38 cellular contexts compared by ENCODE assay signal in genomic region chr13:103634066-103634465, GRCh38.
"Had no signal": no experiment of that assay in that cellular context is flagged by ENCODE, and none has a peak within 500 bp of the region (broad histone marks: within the 10 kb centered on the region; RNA-seq: fewer than 3 reads in every experiment).

No MANE protein-coding gene starts in this region.

- H3K36me3 Mint-ChIP-seq: activated CD4-positive, alpha-beta memory T cell treated with anti-CD3 and anti-CD28 coated beads for 36 hours; activated naive CD4-positive, alpha-beta T cell treated with anti-CD3 and anti-CD28 coated beads, Interleukin-2, amount 50 U/mL, for 72 hours; activated naive CD8-positive, alpha-beta T cell treated with anti-CD3 and anti-CD28 coated beads for 36 hours had no signal

- ATAC-seq: activated CD8-positive, alpha-beta T cell treated with anti-CD3 and anti-CD28 coated beads for 36 hours; activated naive CD4-positive, alpha-beta T cell treated with anti-CD3 and anti-CD28 coated beads, Interleukin-2, amount 50 U/mL, for 72 hours; activated T-cell treated with anti-CD3 and anti-CD28 coated beads, Interleukin-2, amount 50 U/mL, for 4 hours; activated T-cell treated with anti-CD3 and anti-CD28 coated beads, Interleukin-2, amount 50 U/mL, for 72 hours; activated T-helper 17 cell treated with anti-CD3 and anti-CD28 coated beads, Interleukin-2, amount 50 U/mL, for 72 hours; body of pancreas had no signal

- H3K36me3 ChIP-seq: adrenal gland, brain microvascular endothelial cell, breast epithelium, cardiac muscle cell had no signal

- H3K4me3 ChIP-seq: adrenal gland, body of pancreas, breast epithelium, cardiac muscle cell had no signal

- H3K4me1 Mint-ChIP-seq: activated B cell treated with CpG ODN at 0.5 μM for 24 hours; activated CD4-positive, alpha-beta T cell treated with anti-CD3 and anti-CD28 coated beads, Interleukin-2, amount 10 ng/mL, durations not matched to agents 24 days and 14 days; activated naive CD8-positive, alpha-beta T cell treated with anti-CD3 and anti-CD28 coated beads for 36 hours; activated T-helper 17 cell treated with anti-CD3 and anti-CD28 coated beads, Interleukin-2, amount 50 U/mL, for 72 hours; central memory CD8-positive, alpha-beta T cell had no signal

- H3K9me3 Mint-ChIP-seq: activated B cell treated with CpG ODN at 0.5 μM for 24 hours; activated CD4-positive, alpha-beta T cell treated with anti-CD3 and anti-CD28 coated beads, Interleukin-2, amount 10 ng/mL, durations not matched to agents 24 days and 14 days; activated CD8-positive, alpha-beta T cell treated with anti-CD3 and anti-CD28 coated beads for 36 hours; activated naive CD4-positive, alpha-beta T cell treated with anti-CD3 and anti-CD28 coated beads for 36 hours; activated naive CD8-positive, alpha-beta T cell treated with anti-CD3 and anti-CD28 coated beads for 36 hours; activated T-cell treated with anti-CD3 and anti-CD28 coated beads, Interleukin-2, amount 50 U/mL, for 4 hours; activated T-helper 1 cell treated with anti-CD3 and anti-CD28 coated beads, Interleukin-12 subunit alpha, Interleukin-12 subunit beta, Interleukin-2, Interleukin-4 antibody, amounts not matched to agents 30 ng/mL and 10 ng/mL and 1 ng/mL, durations not matched to agents 14 hours and 24 hours and 36 hours; activated T-helper 17 cell treated with anti-CD3 and anti-CD28 coated beads, Interleukin-2, amount 50 U/mL, for 72 hours; T-helper 1 cell treated with Interleukin-12 subunit alpha and Interleukin-12 subunit beta and Interleukin-4 antibody, amounts not matched to agents 30 μg/mL and 1 μg/mL, for 36 hours had no signal

- H3K9me3 ChIP-seq: adrenal gland, body of pancreas, breast epithelium had no signal

- DNase-seq: activated B cell treated with CpG ODN at 0.5 μM for 24 hours; activated CD4-positive, alpha-beta memory T cell treated with anti-CD3 and anti-CD28 coated beads for 36 hours; activated CD4-positive, alpha-beta T cell treated with anti-CD3 and anti-CD28 coated beads for 4 hours; activated CD4-positive, alpha-beta T cell treated with anti-CD3 and anti-CD28 coated beads, Interleukin-2, amount 10 ng/mL, durations not matched to agents 24 days and 14 days; activated CD4-positive, alpha-beta T cell treated with anti-CD3 and anti-CD28 coated beads, Interleukin-2, amount 50 U/mL, for 1 hour; activated CD4-positive, alpha-beta T cell treated with anti-CD3 and anti-CD28 coated beads, Interleukin-2, amount 50 U/mL, for 4 hours; activated CD4-positive, CD25-positive, alpha-beta regulatory T cell treated with anti-CD3 and anti-CD28 coated beads, Interleukin-2, amount 50 U/mL, for 72 hours; activated CD8-positive, alpha-beta memory T cell treated with anti-CD3 and anti-CD28 coated beads, Interleukin-2, amount 50 U/mL, for 4 hours; activated CD8-positive, alpha-beta T cell treated with anti-CD3 and anti-CD28 coated beads for 36 hours; activated effector memory CD4-positive, alpha-beta T cell treated with anti-CD3 and anti-CD28 coated beads, Interleukin-2, amount 50 U/mL, for 16 hours; activated gamma-delta T cell treated with Interleukin-2 at 50 U/mL for 16 hours; activated naive CD4-positive, alpha-beta T cell; activated naive CD4-positive, alpha-beta T cell treated with anti-CD3 and anti-CD28 coated beads for 36 hours; activated naive CD4-positive, alpha-beta T cell treated with anti-CD3 and anti-CD28 coated beads, Interleukin-2, amount 50 U/mL, for 16 hours; activated naive CD8-positive, alpha-beta T cell treated with anti-CD3 and anti-CD28 coated beads for 36 hours; activated T-cell treated with anti-CD3 and anti-CD28 coated beads for 4 hours; activated T-cell treated with anti-CD3 and anti-CD28 coated beads, Interleukin-2, amount 50 U/mL, for 1 hour; activated T-cell treated with anti-CD3 and anti-CD28 coated beads, Interleukin-2, amount 50 U/mL, for 4 hours; activated T-cell treated with anti-CD3 and anti-CD28 coated beads, Interleukin-2, amount 50 U/mL, for 72 hours; adrenal gland; amniotic stem cell; aorta; body of pancreas; brain microvascular endothelial cell; caudate nucleus; cerebellar nuclear complex; T-helper 1 cell; T-helper 2 cell; T-helper 9 cell had no signal

- H3K27ac Mint-ChIP-seq: activated B cell treated with CpG ODN at 0.5 μM for 24 hours; activated CD4-positive, alpha-beta memory T cell treated with anti-CD3 and anti-CD28 coated beads for 36 hours; activated CD4-positive, alpha-beta T cell treated with anti-CD3 and anti-CD28 coated beads, Interleukin-2, amount 10 ng/mL, durations not matched to agents 24 days and 14 days; activated CD8-positive, alpha-beta T cell treated with anti-CD3 and anti-CD28 coated beads for 36 hours; activated naive CD4-positive, alpha-beta T cell treated with anti-CD3 and anti-CD28 coated beads for 36 hours; activated naive CD4-positive, alpha-beta T cell treated with anti-CD3 and anti-CD28 coated beads, Interleukin-2, amount 50 U/mL, for 72 hours; activated naive CD8-positive, alpha-beta T cell treated with anti-CD3 and anti-CD28 coated beads for 36 hours; activated T-cell treated with anti-CD3 and anti-CD28 coated beads, Interleukin-2, amount 50 U/mL, for 72 hours; activated T-helper 1 cell treated with anti-CD3 and anti-CD28 coated beads, Interleukin-12 subunit alpha, Interleukin-12 subunit beta, Interleukin-2, Interleukin-4 antibody, amounts not matched to agents 30 ng/mL and 10 ng/mL and 1 ng/mL, durations not matched to agents 14 hours and 24 hours and 36 hours; activated T-helper 17 cell treated with anti-CD3 and anti-CD28 coated beads, Interleukin-2, amount 50 U/mL, for 72 hours; T-helper 1 cell treated with Interleukin-12 subunit alpha and Interleukin-12 subunit beta and Interleukin-4 antibody, amounts not matched to agents 30 μg/mL and 1 μg/mL, for 36 hours; T-helper 2 cell treated with Interferon-gamma antibody and Interleukin-4, amounts not matched to agents 5 μg/mL and 100 μg/mL, for 36 hours had no signal

- H3K27me3 ChIP-seq: adrenal gland, body of pancreas, brain microvascular endothelial cell, breast epithelium, cardiac muscle cell had no signal

- H3K4me1 ChIP-seq: adrenal gland, body of pancreas, breast epithelium had no signal

- H3K4me3 Mint-ChIP-seq: activated B cell treated with CpG ODN at 0.5 μM for 24 hours; activated CD4-positive, alpha-beta memory T cell treated with anti-CD3 and anti-CD28 coated beads for 36 hours; activated CD4-positive, alpha-beta T cell treated with anti-CD3 and anti-CD28 coated beads, Interleukin-2, amount 10 ng/mL, durations not matched to agents 24 days and 14 days; activated CD8-positive, alpha-beta T cell treated with anti-CD3 and anti-CD28 coated beads for 36 hours; activated naive CD4-positive, alpha-beta T cell treated with anti-CD3 and anti-CD28 coated beads for 36 hours; activated naive CD8-positive, alpha-beta T cell treated with anti-CD3 and anti-CD28 coated beads for 36 hours; activated T-cell treated with anti-CD3 and anti-CD28 coated beads, Interleukin-2, amount 50 U/mL, for 4 hours; activated T-cell treated with anti-CD3 and anti-CD28 coated beads, Interleukin-2, amount 50 U/mL, for 72 hours; activated T-helper 1 cell treated with anti-CD3 and anti-CD28 coated beads, Interleukin-12 subunit alpha, Interleukin-12 subunit beta, Interleukin-2, Interleukin-4 antibody, amounts not matched to agents 30 ng/mL and 10 ng/mL and 1 ng/mL, durations not matched to agents 14 hours and 24 hours and 36 hours; activated T-helper 17 cell treated with anti-CD3 and anti-CD28 coated beads, Interleukin-2, amount 50 U/mL, for 72 hours; central memory CD8-positive, alpha-beta T cell; T-helper 1 cell treated with Interleukin-12 subunit alpha and Interleukin-12 subunit beta and Interleukin-4 antibody, amounts not matched to agents 30 μg/mL and 1 μg/mL, for 36 hours; T-helper 2 cell treated with Interferon-gamma antibody and Interleukin-4, amounts not matched to agents 5 μg/mL and 100 μg/mL, for 36 hours had no signal

- H3K27ac ChIP-seq: adrenal gland, body of pancreas, brain microvascular endothelial cell, breast epithelium, cardiac muscle cell, VCaP had no signal

- H3K27me3 Mint-ChIP-seq: activated B cell treated with CpG ODN at 0.5 μM for 24 hours; activated CD4-positive, alpha-beta memory T cell treated with anti-CD3 and anti-CD28 coated beads for 36 hours; activated CD4-positive, alpha-beta T cell treated with anti-CD3 and anti-CD28 coated beads, Interleukin-2, amount 10 ng/mL, durations not matched to agents 24 days and 14 days; activated CD8-positive, alpha-beta T cell treated with anti-CD3 and anti-CD28 coated beads for 36 hours; activated T-helper 17 cell treated with anti-CD3 and anti-CD28 coated beads, Interleukin-2, amount 50 U/mL, for 72 hours; central memory CD8-positive, alpha-beta T cell had no signal
